8 cellular contexts compared by ENCODE assay signal in the genomic region with DNA sequence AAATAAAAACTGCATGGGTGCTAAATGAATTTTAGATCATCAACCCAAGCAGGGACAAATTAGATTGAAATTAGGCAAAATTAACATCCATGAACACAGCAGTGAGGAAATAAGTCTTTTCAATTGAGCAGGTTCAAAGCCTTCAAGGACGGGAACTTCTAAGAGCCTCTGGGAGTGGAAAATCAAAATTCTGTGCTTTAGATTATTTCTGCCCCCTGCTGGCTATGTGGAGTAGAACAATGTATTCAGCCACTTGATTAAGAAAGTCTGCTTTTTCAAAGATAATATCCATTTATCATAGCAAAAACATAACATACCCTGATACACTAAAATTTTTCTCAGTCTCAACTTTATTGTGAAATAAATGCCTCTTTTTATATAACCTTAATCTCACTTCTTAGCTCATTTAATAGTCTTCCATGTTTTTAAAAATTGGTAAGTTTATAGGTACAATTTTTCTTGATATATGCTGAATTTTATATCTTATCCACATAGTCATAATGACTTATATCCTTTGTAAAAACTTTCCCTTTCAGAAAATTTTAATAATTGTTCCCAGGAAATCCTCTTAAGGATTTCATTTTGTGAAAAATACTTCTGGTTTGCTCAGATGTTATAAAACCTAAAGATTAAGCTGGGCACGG. TPM values are rescaled to one million over a fixed set of nuclear protein-coding genes. Genes with fewer than 3 reads are reported as not detected.
DNase-seq lines count a peak whose midpoint lies in the region; ATAC-seq and TF ChIP-seq lines count a peak whose summit lies in the region.

No MANE protein-coding gene starts in this region.

- no peak; the same call in 1 of the 2 replicates for TF ChIP-seq POLR2A in IMR-90 (IDR thresholded peaks at IDR 0.05; ENCODE audit: low read depth, low read length)
- no peak for TF ChIP-seq POLR2A in gastroesophageal sphincter (IDR thresholded peaks at IDR 0.05)

- no peak overlapping the region for H2BK20ac ChIP-seq in IMR-90 (ENCODE audit: low read depth, low read length)

- in situ Hi-C loops in IMR-90 (cut with MboI; ENCODE audit: low sequenced_read_pairs), result loop anchor here (5.0 kb wide), 1 partner anchor 317 kb away; no protein-coding TSS in a partner anchor

- no peaks in the 10 kb centered on the region for H3K27me3 Mint-ChIP-seq in activated T-cell treated with anti-CD3 and anti-CD28 coated beads, Interleukin-2, amount 50 U/mL, for 72 hours (ENCODE audit: low read depth)

- 100% methylated on average over 1 of the region's 2 CpGs; no CpG with 5 or more reads in 1 of the 2 experiments for WGBS in IMR-90 (ENCODE audit: extremely low coverage in 2 of 2, insufficient read length in 1 of 2), 2 experiments
- 0 to 17% methylated on average over 1 to 2 of the region's 2 CpGs for WGBS in gastroesophageal sphincter (ENCODE audit: low coverage in 1 of 2), 2 donors
- no CpG with 5 or more reads among the region's 2 CpGs for WGBS in trophoblast cell (ENCODE audit: extremely low coverage, insufficient coverage, insufficient read length)

- H3K4me2 ChIP-seq in IMR-90 (ENCODE audit: low read depth, low read length), result no peak overlapping the region
- no peak overlapping the region for H3K4me2 ChIP-seq in trophoblast cell (ENCODE audit: low read length)

- no peak overlapping the region for H3K27ac Mint-ChIP-seq in activated T-cell treated with anti-CD3 and anti-CD28 coated beads, Interleukin-2, amount 50 U/mL, for 72 hours

- H3K36me3 ChIP-seq in IMR-90 (ENCODE audit: control insufficient read depth, insufficient read depth, low read length) (no peaks in the 10 kb centered on the region; the same call in 1 of the 2 replicates), gastroesophageal sphincter (peaks cover 0 to 20% of the 10 kb centered on the region in 2 donors), trophoblast cell (ENCODE audit: control insufficient read depth in 1 of 2, insufficient read depth in 2 of 2, low read length in 2 of 2) (peaks cover 0 to 4% of the 10 kb centered on the region in 2 experiments)

- no peak overlapping the region for H3K56ac ChIP-seq in IMR-90 (ENCODE audit: extremely low read depth, insufficient read depth, low read length)

- H2AFZ ChIP-seq in IMR-90 (replicated peaks; ENCODE audit: low read length, poor library complexity) (no peak overlapping the region), trophoblast cell (ENCODE audit: insufficient read depth, low read length, poor library complexity) (no peak overlapping the region)

- no TSS peak for BruUV-seq in IMR-90 (replicated peaks; lab: Mats Ljungman, UMichigan)

- no peaks in the 10 kb centered on the region for H3K27me3 ChIP-seq in IMR-90 (ENCODE audit: control insufficient read depth, insufficient read depth, low read length)
- H3K27me3 ChIP-seq in gastroesophageal sphincter, result no peaks in the 10 kb centered on the region
- no peaks in the 10 kb centered on the region for H3K27me3 ChIP-seq in trophoblast cell (ENCODE audit: insufficient read depth, low read length)

- H3K27ac ChIP-seq in IMR-90 (ENCODE audit: insufficient read depth, low read length) (no peak overlapping the region), gastroesophageal sphincter (no peak overlapping the region), trophoblast cell (ENCODE audit: low read depth, low read length) (no peak overlapping the region)

- POLR2A ChIA-PET in IMR-90 (lab: Charles Lee; ENCODE audit: unreplicated experiment), result no interaction called here

- H3K4me1 Mint-ChIP-seq in activated T-cell treated with anti-CD3 and anti-CD28 coated beads, Interleukin-2, amount 50 U/mL, for 72 hours (ENCODE audit: low read depth), result no peaks in the 10 kb centered on the region

- H3K9me3 ChIP-seq in IMR-90 (ENCODE audit: control insufficient read depth, insufficient read depth, low read length), result no peaks in the 10 kb centered on the region
- H3K9me3 ChIP-seq in gastroesophageal sphincter, result no peaks in the 10 kb centered on the region
- no peaks in the 10 kb centered on the region for H3K9me3 ChIP-seq in trophoblast cell (ENCODE audit: insufficient read depth, low read depth, low read length)

- no peak overlapping the region for H4K91ac ChIP-seq in IMR-90 (ENCODE audit: insufficient read depth, low read depth, low read length)
- no peak overlapping the region for H4K91ac ChIP-seq in trophoblast cell (ENCODE audit: low read depth, low read length)

- H3K18ac ChIP-seq in IMR-90 (ENCODE audit: low read depth, low read length) (no peak overlapping the region), trophoblast cell (ENCODE audit: low read length) (no peak overlapping the region)

- dilution Hi-C loops in IMR-90 (cut with HindIII; ENCODE audit: low sequenced_read_pairs, unreplicated experiment), result no loop called here

- no peaks in the 10 kb centered on the region for H3K4me1 ChIP-seq in IMR-90 (ENCODE audit: control insufficient read depth, insufficient read depth, low read length)
- H3K4me1 ChIP-seq in gastroesophageal sphincter, result peaks cover 0 to 4% (median 0%) of the 10 kb centered on the region in 3 donors
- H3K4me1 ChIP-seq in trophoblast cell (ENCODE audit: control insufficient read depth in 1 of 2, insufficient read depth in 2 of 2, low read length in 2 of 2), result no peaks in the 10 kb centered on the region

- H3K23ac ChIP-seq in IMR-90 (ENCODE audit: low read depth, low read length) (no peak overlapping the region), trophoblast cell (ENCODE audit: low read length) (no peak overlapping the region)

- H2AK5ac ChIP-seq in IMR-90 (ENCODE audit: low read depth, low read length) (no peak overlapping the region), trophoblast cell (ENCODE audit: low read length) (no peak overlapping the region)

- no peak overlapping the region for H2BK15ac ChIP-seq in IMR-90 (ENCODE audit: low read depth, low read length)

- no peak overlapping the region for H4K8ac ChIP-seq in IMR-90 (ENCODE audit: low read depth in 2 of 2, low read length in 2 of 2)
- no peak overlapping the region for H4K8ac ChIP-seq in trophoblast cell (ENCODE audit: low read depth, low read length)

- CTCF ChIA-PET in IMR-90 (lab: Yijun Ruan, JAX), result no interaction called here

- peak; percentile 85 for TF ChIP-seq CTCF in IMR-90 (conservative IDR thresholded peaks at IDR 0.05; ENCODE audit: low read depth, low read length)
- TF ChIP-seq CTCF in gastroesophageal sphincter (IDR thresholded peaks at IDR 0.05), result peak; percentile 75 to 92 (median 84)

- H4K12ac ChIP-seq in trophoblast cell (ENCODE audit: low read depth, low read length), result no peak overlapping the region

- no peaks in the 10 kb centered on the region for H3K9me3 Mint-ChIP-seq in activated T-cell treated with anti-CD3 and anti-CD28 coated beads, Interleukin-2, amount 50 U/mL, for 72 hours

- H3K4me3 ChIP-seq in IMR-90 (ENCODE audit: insufficient read depth, low read depth, low read length) (no peak overlapping the region), gastroesophageal sphincter (no peak overlapping the region), trophoblast cell (ENCODE audit: low read depth, low read length) (no peak overlapping the region)

- H4K20me1 ChIP-seq in IMR-90 (ENCODE audit: insufficient read depth, low read length), result no peaks in the 10 kb centered on the region

- H3K36me3 Mint-ChIP-seq in activated T-cell treated with anti-CD3 and anti-CD28 coated beads, Interleukin-2, amount 50 U/mL, for 72 hours (ENCODE audit: insufficient read depth in 2 of 2), result peaks cover 0 to 2% of the 10 kb centered on the region in 2 donors

- ATAC-seq in IMR-90 (ENCODE audit: low read depth), result peak; percentile 86
- ATAC-seq in activated T-cell treated with anti-CD3 and anti-CD28 coated beads, Interleukin-2, amount 50 U/mL, for 72 hours (replicated peaks in 1 of 2), result no peak
- ATAC-seq in gastroesophageal sphincter, result peak; percentile 39
- no peak for ATAC-seq in HG02798 (IDR thresholded peaks at IDR 0.05; ENCODE audit: poor library complexity, unreplicated experiment)
- ATAC-seq in GM21360 (IDR thresholded peaks at IDR 0.05; ENCODE audit: unreplicated experiment), result no peak

- H2BK5ac ChIP-seq in IMR-90 (ENCODE audit: low read depth, low read length, poor library complexity, severe bottlenecking) (no peak overlapping the region), trophoblast cell (ENCODE audit: low read depth, low read length, poor library complexity) (no peak overlapping the region)

- 0 out of 2 replicates have a peak, but pooled peaks cover 4% of the 10 kb centered on the region for H3K9me1 ChIP-seq in IMR-90 (ENCODE audit: insufficient read depth, low read length)

- H3K14ac ChIP-seq in IMR-90 (replicated peaks; ENCODE audit: low read depth, low read length), result no peak overlapping the region
- H3K14ac ChIP-seq in trophoblast cell (ENCODE audit: low read length), result no peak overlapping the region

- peak; percentile 48 for DNase-seq in DMS114 treated with DMSO at 0.1 percent for 48 hours (lab: John Stamatoyannopoulos, UW; ENCODE audit: unreplicated experiment)
- peak; percentile 66 for DNase-seq in IMR-90
- DNase-seq in NOMO-1 treated with dmso at 0.1 percent for 144 hours (lab: John Stamatoyannopoulos, UW; ENCODE audit: unreplicated experiment), result peak; percentile 8
- DNase-seq in activated T-cell treated with anti-CD3 and anti-CD28 coated beads, Interleukin-2, amount 50 U/mL, for 72 hours, result peak; percentile 44 to 55
- peak; percentile 35 to 90 for DNase-seq in trophoblast cell

- intact Hi-C loops in IMR-90 (cut with micrococcal nuclease), result loop anchor here (1.0 to 10.0 kb wide), 3 partner anchors 215 to 315 kb away; no protein-coding TSS in a partner anchor

- no peak overlapping the region for H4K5ac ChIP-seq in IMR-90 (ENCODE audit: low read depth, low read length)

- H3K9ac ChIP-seq in IMR-90 (ENCODE audit: low read depth, low read length) (no peak overlapping the region), trophoblast cell (ENCODE audit: low read length) (no peak overlapping the region)

- H3K79me1 ChIP-seq in IMR-90 (ENCODE audit: low read depth in 1 of 2, low read length in 2 of 2) (no peaks in the 10 kb centered on the region), trophoblast cell (ENCODE audit: low read length) (no peaks in the 10 kb centered on the region)

- no peak overlapping the region for H3K4me3 Mint-ChIP-seq in activated T-cell treated with anti-CD3 and anti-CD28 coated beads, Interleukin-2, amount 50 U/mL, for 72 hours

- no peaks in the 10 kb centered on the region for H3K79me2 ChIP-seq in trophoblast cell (ENCODE audit: control insufficient read depth, insufficient read depth, low read length, poor library complexity)

- H2BK120ac ChIP-seq in IMR-90 (ENCODE audit: low read depth, low read length), result no peak overlapping the region
- H2BK120ac ChIP-seq in trophoblast cell (ENCODE audit: insufficient read depth, low read length, poor library complexity), result no peak overlapping the region

- no peak overlapping the region for H2AK9ac ChIP-seq in IMR-90 (replicated peaks; ENCODE audit: low read depth, low read length, poor library complexity)

- peak; percentile 71 for TF ChIP-seq RAD21 in IMR-90 (IDR thresholded peaks at IDR 0.05; ENCODE audit: low read length)

- TF ChIP-seq EP300 in gastroesophageal sphincter (IDR thresholded peaks at IDR 0.05), result no peak

- H3K4ac ChIP-seq in IMR-90 (ENCODE audit: low read depth, low read length) (no peak overlapping the region), trophoblast cell (ENCODE audit: low read depth, low read length) (no peak overlapping the region)

- no peak overlapping the region for H2BK12ac ChIP-seq in trophoblast cell (ENCODE audit: low read length)

RNA-seq across cellular contexts. Expression of a gene that starts 28.1 kb away (rescaled TPM):
- total RNA-seq in IMR-90 (2012; rRNA removed) (58.3 and 78.6 TPM in 2 replicates), gastroesophageal sphincter (10 to 100 TPM; 20.5 to 26.2 (median 22.6) TPM)
- polyA plus RNA-seq in IMR-90 (2012; rRNA removed), result 19.9 and 26.2 TPM in 2 replicates
- 3.5 and 8.3 TPM in 2 replicates for polyA plus RNA-seq in IMR-90 (2012; cell fraction: cytosol; rRNA removed)
- 5.2 and 35.0 TPM in 2 replicates for polyA plus RNA-seq in IMR-90 (2012; cell fraction: nucleus; rRNA removed; ENCODE audit: low replicate concordance)
- 10 to 100 TPM; 47.7 to 63.6 TPM for total RNA-seq in activated T-cell treated with anti-CD3 and anti-CD28 coated beads, Interleukin-2, amount 50 U/mL, for 72 hours
- polyA plus RNA-seq in trophoblast cell (2013), result 31.6 and 33.5 TPM in 2 replicates

Comparison
In these comparisons a context has a peak if more than half of its experiments do, and no peak if none do; other contexts are left out.
1. DNase-seq: peak in every context shown above with its lines; median percentile 66 in IMR-90; 62 in trophoblast cell; 50 in activated T-cell treated with anti-CD3 and anti-CD28 coated beads, Interleukin-2, amount 50 U/mL, for 72 hours; 48 in DMS114 treated with DMSO at 0.1 percent for 48 hours; 8 in NOMO-1 treated with dmso at 0.1 percent for 144 hours.
2. ATAC-seq: peak in IMR-90 (single experiment) and gastroesophageal sphincter (single experiment); none in activated T-cell treated with anti-CD3 and anti-CD28 coated beads, Interleukin-2, amount 50 U/mL, for 72 hours (0 of 2), HG02798 (single experiment) and GM21360 (single experiment).